Comparison of ENCODE assay signal across 7 cellular contexts in the genomic region with DNA sequence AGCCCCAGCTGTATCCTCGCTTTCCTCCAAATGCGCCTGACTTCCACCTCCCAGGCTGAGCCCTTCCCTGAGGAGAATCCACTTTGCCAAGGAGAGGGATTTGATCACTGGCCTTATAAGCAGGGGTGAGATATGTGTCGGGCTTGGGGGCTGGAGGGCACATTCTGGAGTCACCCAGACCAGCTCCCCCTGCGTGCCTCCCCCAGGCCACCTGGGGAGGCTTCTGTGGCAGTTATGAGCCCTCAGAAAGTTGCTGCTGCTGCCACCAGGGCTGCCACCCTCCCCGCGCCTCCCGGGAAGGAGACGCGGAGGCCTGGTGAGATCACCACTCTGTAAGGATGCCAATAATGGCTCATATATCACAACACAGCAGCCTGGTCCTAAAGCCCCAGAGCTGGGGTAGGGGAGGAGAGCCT.
DNase-seq lines count a peak whose midpoint lies in the region; ATAC-seq, FAIRE-seq and TF ChIP-seq lines count a peak whose summit lies in the region.

No MANE protein-coding gene starts in this region.

- TF ChIP-seq RAD21 in Ishikawa (IDR thresholded peaks at IDR 0.05; ENCODE audit: low read depth): no peak

- H2AFZ ChIP-seq in astrocyte (ENCODE audit: low read depth, low read length): no peak overlapping the region

- H3K4me1 ChIP-seq in astrocyte (ENCODE audit: insufficient read depth, low read length) (peaks cover 6% of the 10 kb centered on the region), kidney (ENCODE audit: control insufficient read depth in 1 of 2, insufficient read depth in 1 of 2, low read depth in 1 of 2, low read length in 2 of 2) (peaks cover 0 to 6% of the 10 kb centered on the region in 2 donors), transverse colon (no peaks in the 10 kb centered on the region)

- FAIRE-seq in astrocyte (lab: Jason Lieb, UNC) (no peak), kidney (lab: Jason Lieb, UNC) (no peak)

- H3K4me3 Mint-ChIP-seq in astrocyte (ENCODE audit: unreplicated experiment) (no peak overlapping the region), type B pancreatic cell (no peak overlapping the region)

- no peaks in the 10 kb centered on the region for H3K4me1 Mint-ChIP-seq in astrocyte (ENCODE audit: low read depth, unreplicated experiment)
- H3K4me1 Mint-ChIP-seq in type B pancreatic cell (ENCODE audit: unreplicated experiment): peaks cover 25% of the 10 kb centered on the region

- H3K27me3 ChIP-seq in astrocyte (ENCODE audit: insufficient read depth, low read length) (peaks cover 2% of the 10 kb centered on the region), transverse colon (no peaks in the 10 kb centered on the region)

- no peaks in the 10 kb centered on the region for H3K9me3 Mint-ChIP-seq in astrocyte (ENCODE audit: unreplicated experiment)
- H3K9me3 Mint-ChIP-seq in type B pancreatic cell: no peaks in the 10 kb centered on the region

- no peak for TF ChIP-seq CTCF in astrocyte (IDR thresholded peaks at IDR 0.05; ENCODE audit: insufficient read depth, low read depth, low read length)
- TF ChIP-seq CTCF in kidney (IDR thresholded peaks at IDR 0.05; ENCODE audit: borderline replicate concordance, extremely low read depth, insufficient read depth): peak; percentile 1
- TF ChIP-seq CTCF in transverse colon (IDR thresholded peaks at IDR 0.05): peak in 1 of 5 experiments; percentile 9
- no peak for TF ChIP-seq CTCF in type B pancreatic cell (conservative IDR thresholded peaks at IDR 0.05)

- WGBS in transverse colon (ENCODE audit: low coverage in 1 of 2), 2 donors: 22 to 25% methylated on average over 3 to 9 of the region's 9 CpGs

- H3K9me3 ChIP-seq in astrocyte (ENCODE audit: insufficient read depth, low read depth, low read length) (no peaks in the 10 kb centered on the region), kidney (ENCODE audit: control insufficient read depth in 1 of 2, low read length in 2 of 2) (no peaks in the 10 kb centered on the region), transverse colon (no peaks in the 10 kb centered on the region)

- H3K27ac Mint-ChIP-seq in astrocyte (ENCODE audit: unreplicated experiment) (no peak overlapping the region), type B pancreatic cell (no peak overlapping the region)

- H3K27me3 Mint-ChIP-seq in astrocyte (ENCODE audit: low read depth, unreplicated experiment): no peaks in the 10 kb centered on the region
- no peaks in the 10 kb centered on the region for H3K27me3 Mint-ChIP-seq in type B pancreatic cell

- no peak for ATAC-seq in activated CD4-positive, CD25-positive, alpha-beta regulatory T cell treated with anti-CD3 and anti-CD28 coated beads, Interleukin-2, amount 50 U/mL, for 24 hours

- TF ChIP-seq EP300 in Ishikawa (IDR thresholded peaks at IDR 0.05; ENCODE audit: borderline replicate concordance) (no peak), transverse colon (IDR thresholded peaks at IDR 0.05; ENCODE audit: low read depth) (no peak)

- H3K36me3 Mint-ChIP-seq in astrocyte (ENCODE audit: low read depth, unreplicated experiment) (peaks cover 48% of the 10 kb centered on the region), type B pancreatic cell (peaks cover 7% of the 10 kb centered on the region)

- H3K4me3 ChIP-seq in astrocyte (ENCODE audit: insufficient read depth, low read depth, low read length) (no peak overlapping the region), kidney (ENCODE audit: low read length in 2 of 2) (no peak overlapping the region), transverse colon (no peak overlapping the region)

- H3K9ac ChIP-seq in astrocyte (ENCODE audit: low read length): peak overlapping the region; percentile 38
- peak overlapping the region in 1 of 2 donors; percentile 29 for H3K9ac ChIP-seq in kidney (ENCODE audit: low read length in 2 of 2)

- H3K36me3 ChIP-seq in astrocyte (ENCODE audit: insufficient read depth, low read length) (peaks cover 2% of the 10 kb centered on the region), kidney (ENCODE audit: control insufficient read depth in 1 of 2, insufficient read depth in 2 of 2, low read length in 2 of 2) (no peaks in the 10 kb centered on the region), transverse colon (no peaks in the 10 kb centered on the region)

- in situ Hi-C loops in transverse colon (cut with MboI; ENCODE audit: low pct_ligation_motif_present in 1 of 4, low pct_unique_long_range_greater_than_20kb in 1 of 4, low sequenced_read_pairs in 3 of 4): no loop called here

- peak overlapping the region; percentile 43 for H3K4me2 ChIP-seq in astrocyte (ENCODE audit: low read length)

- no peak for TF ChIP-seq POLR2A in transverse colon (IDR thresholded peaks at IDR 0.05)

- intact Hi-C loops in kidney (cut with DNase I) (no loop called here), transverse colon (cut with DNase I; ENCODE audit: low total_unique reads) (no loop called here)

- peaks cover 6% of the 10 kb centered on the region for H4K20me1 ChIP-seq in astrocyte (ENCODE audit: insufficient read depth, low read length)

- peak; percentile 61 for DNase-seq in astrocyte (ENCODE audit: low read depth)
- peak; percentile 75 for DNase-seq in kidney
- peak; percentile 24 for DNase-seq in transverse colon
- no peak for DNase-seq in type B pancreatic cell (ENCODE audit: extremely low spot score, unreplicated experiment)
- no peak for DNase-seq in GF-D8 (lab: John Stamatoyannopoulos, UW)

- no peaks in the 10 kb centered on the region for H3K79me2 ChIP-seq in astrocyte (ENCODE audit: insufficient read depth, low read length)

- H3K27ac ChIP-seq in astrocyte (ENCODE audit: low read depth, low read length) (no peak overlapping the region), kidney (ENCODE audit: low read depth in 2 of 2, low read length in 2 of 2) (peak overlapping the region in 1 of 2 donors; percentile 22), transverse colon (peak overlapping the region; percentile 3 to 63 (median 44))

TF ChIP-seq in Ishikawa, 13 proteins besides CTCF, POLR2A, EP300 and RAD21:
- TF ChIP-seq TCF12 (IDR thresholded peaks at IDR 0.05; ENCODE audit: low read depth): no peak
- peak; percentile 68 for TF ChIP-seq NFIC (IDR thresholded peaks at IDR 0.05)
- no peak for TF ChIP-seq CREB1 (IDR thresholded peaks at IDR 0.05; ENCODE audit: low read depth)

Comparison
In these comparisons a context has a peak if more than half of its experiments do, and no peak if none do; other contexts are left out.
1. DNase-seq: peak in astrocyte (single experiment), kidney (single experiment) and transverse colon (single experiment); none in type B pancreatic cell (single experiment) and GF-D8 (single experiment).